Comparison of ENCODE assay signal across 10 cellular contexts in the genomic region with DNA sequence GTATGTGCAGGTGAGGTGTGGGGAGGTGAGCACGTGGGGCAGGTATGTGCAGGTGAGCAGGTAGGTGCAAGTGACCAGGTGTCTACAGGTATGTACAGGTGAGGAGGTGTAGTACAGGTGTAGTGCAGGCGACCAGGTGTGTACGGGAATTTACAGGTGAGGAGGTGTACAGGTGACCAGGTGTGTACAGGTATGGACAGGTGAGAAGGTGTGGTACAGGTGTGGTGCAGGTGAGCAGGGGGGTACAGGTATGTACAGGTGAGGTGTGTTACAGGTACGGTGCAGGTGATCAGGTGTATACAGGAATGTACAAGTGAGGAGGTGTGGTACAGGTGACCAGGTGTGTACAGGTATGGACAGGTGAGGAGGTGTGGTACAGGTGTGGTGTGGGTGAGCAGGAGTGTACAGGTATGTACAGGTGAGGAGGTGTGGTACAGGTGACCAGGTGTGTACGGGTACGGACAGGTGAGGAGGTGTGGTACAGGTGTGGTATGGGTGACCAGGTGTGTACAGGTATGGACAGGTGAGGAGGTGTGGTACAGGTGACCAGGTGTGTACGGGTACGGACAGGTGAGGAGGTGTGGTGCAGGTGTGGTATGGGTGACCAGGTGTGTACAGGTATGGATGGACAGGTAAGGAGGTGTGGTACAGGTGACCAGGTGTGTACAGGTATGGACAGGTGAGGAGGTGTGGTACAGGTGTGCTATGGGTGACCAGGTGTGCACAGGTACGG. TPM values are rescaled to one million over a fixed set of nuclear protein-coding genes. Genes with fewer than 3 reads are reported as not detected.
A peak's percentile ranks its signal among the peaks of the same experiment; 100 is the strongest.
DNase-seq lines count a peak whose midpoint lies in the region; ATAC-seq and TF ChIP-seq lines count a peak whose summit lies in the region.
"Had no signal": no experiment of that assay in that cellular context is flagged by ENCODE, and none has a peak within 500 bp of the region (broad histone marks: within the 10 kb centered on the region; RNA-seq: fewer than 3 reads in every experiment).

No MANE protein-coding gene starts in this region.

- no peak for TF ChIP-seq CTCF in foreskin keratinocyte (conservative IDR thresholded peaks at IDR 0.05)
- TF ChIP-seq CTCF in type B pancreatic cell (conservative IDR thresholded peaks at IDR 0.05), result no peak
- TF ChIP-seq CTCF in suprapubic skin (IDR thresholded peaks at IDR 0.05), result peak in 1 of 2 donors; percentile 41

- H3K4me3 ChIP-seq in suprapubic skin, result no peak overlapping the region
- H3K4me3 ChIP-seq: ascending aorta had no signal

- ATAC-seq in activated naive CD8-positive, alpha-beta T cell treated with anti-CD3 and anti-CD28 coated beads, Interleukin-2, amount 10 ng/mL, durations not matched to agents 7 days and 5 days (ENCODE audit: low read depth), result no peak
- peak; percentile 45 for ATAC-seq in foreskin keratinocyte

- H3K36me3 Mint-ChIP-seq in activated naive CD4-positive, alpha-beta T cell treated with anti-CD3 and anti-CD28 coated beads, Interleukin-2, amount 10 ng/mL, durations not matched to agents 7 days and 5 days, result peaks cover 3% of the 10 kb centered on the region
- H3K36me3 Mint-ChIP-seq in activated naive CD4-positive, alpha-beta T cell treated with anti-CD3 and anti-CD28 coated beads for 36 hours (ENCODE audit: low read depth), result peaks cover 20% of the 10 kb centered on the region
- H3K36me3 Mint-ChIP-seq in activated naive CD8-positive, alpha-beta T cell treated with anti-CD3 and anti-CD28 coated beads, Interleukin-2, amount 10 ng/mL, durations not matched to agents 7 days and 5 days, result peaks cover 8% of the 10 kb centered on the region
- H3K36me3 Mint-ChIP-seq in type B pancreatic cell, result peaks cover 30% of the 10 kb centered on the region

- peak overlapping the region; percentile 49 for H3K27ac Mint-ChIP-seq in activated naive CD4-positive, alpha-beta T cell treated with anti-CD3 and anti-CD28 coated beads, Interleukin-2, amount 10 ng/mL, durations not matched to agents 7 days and 5 days
- no peak overlapping the region for H3K27ac Mint-ChIP-seq in activated naive CD4-positive, alpha-beta T cell treated with anti-CD3 and anti-CD28 coated beads for 36 hours
- H3K27ac Mint-ChIP-seq in activated naive CD8-positive, alpha-beta T cell treated with anti-CD3 and anti-CD28 coated beads, Interleukin-2, amount 10 ng/mL, durations not matched to agents 7 days and 5 days, result peak overlapping the region; percentile 40
- peak overlapping the region; percentile 74 for H3K27ac Mint-ChIP-seq in type B pancreatic cell

- no peak for DNase-seq in activated naive CD4-positive, alpha-beta T cell treated with anti-CD3 and anti-CD28 coated beads, Interleukin-2, amount 10 ng/mL, durations not matched to agents 7 days and 5 days
- DNase-seq in activated naive CD4-positive, alpha-beta T cell treated with anti-CD3 and anti-CD28 coated beads for 36 hours, result no peak
- no peak for DNase-seq in activated naive CD8-positive, alpha-beta T cell treated with anti-CD3 and anti-CD28 coated beads, Interleukin-2, amount 10 ng/mL, durations not matched to agents 7 days and 5 days
- DNase-seq in foreskin keratinocyte (peak in 1 of 2 donors; percentile 30), type B pancreatic cell (ENCODE audit: extremely low spot score, unreplicated experiment) (no peak), suprapubic skin (ENCODE audit: low spot score in 2 of 2) (no peak), OCI-M2 (lab: John Stamatoyannopoulos, UW; ENCODE audit: unreplicated experiment) (no peak)
- no peak for DNase-seq in central memory CD4-positive, alpha-beta T cell
- DNase-seq: MM.1S had no signal

- intact Hi-C loops in activated naive CD4-positive, alpha-beta T cell treated with anti-CD3 and anti-CD28 coated beads for 36 hours (cut with micrococcal nuclease), result no loop called here

- H3K27me3 Mint-ChIP-seq in activated naive CD4-positive, alpha-beta T cell treated with anti-CD3 and anti-CD28 coated beads, Interleukin-2, amount 10 ng/mL, durations not matched to agents 7 days and 5 days, result no peaks in the 10 kb centered on the region
- H3K27me3 Mint-ChIP-seq in activated naive CD4-positive, alpha-beta T cell treated with anti-CD3 and anti-CD28 coated beads for 36 hours (ENCODE audit: low read depth), result no peaks in the 10 kb centered on the region
- no peaks in the 10 kb centered on the region for H3K27me3 Mint-ChIP-seq in activated naive CD8-positive, alpha-beta T cell treated with anti-CD3 and anti-CD28 coated beads, Interleukin-2, amount 10 ng/mL, durations not matched to agents 7 days and 5 days
- H3K27me3 Mint-ChIP-seq in type B pancreatic cell, result peaks cover 14% of the 10 kb centered on the region

- TF ChIP-seq POLR2A in suprapubic skin (IDR thresholded peaks at IDR 0.05), result no peak

- no peak for TF ChIP-seq EP300 in suprapubic skin (IDR thresholded peaks at IDR 0.05)

- no peaks in the 10 kb centered on the region for H3K9me3 ChIP-seq in suprapubic skin
- H3K9me3 ChIP-seq: ascending aorta had no signal

- H3K4me1 ChIP-seq in foreskin keratinocyte, result no peaks in the 10 kb centered on the region
- no peaks in the 10 kb centered on the region for H3K4me1 ChIP-seq in suprapubic skin
- H3K4me1 ChIP-seq: ascending aorta had no signal

- 73% methylated on average over 9 of the region's 9 CpGs for WGBS in suprapubic skin

- peaks cover 34% of the 10 kb centered on the region for H3K36me3 ChIP-seq in suprapubic skin

- no peaks in the 10 kb centered on the region for H3K9me3 Mint-ChIP-seq in activated naive CD4-positive, alpha-beta T cell treated with anti-CD3 and anti-CD28 coated beads, Interleukin-2, amount 10 ng/mL, durations not matched to agents 7 days and 5 days
- H3K9me3 Mint-ChIP-seq in activated naive CD4-positive, alpha-beta T cell treated with anti-CD3 and anti-CD28 coated beads for 36 hours, result peaks cover 5% of the 10 kb centered on the region
- peaks cover 5% of the 10 kb centered on the region for H3K9me3 Mint-ChIP-seq in activated naive CD8-positive, alpha-beta T cell treated with anti-CD3 and anti-CD28 coated beads, Interleukin-2, amount 10 ng/mL, durations not matched to agents 7 days and 5 days
- H3K9me3 Mint-ChIP-seq in type B pancreatic cell, result no peaks in the 10 kb centered on the region

- peaks cover 3% of the 10 kb centered on the region for H3K4me1 Mint-ChIP-seq in activated naive CD4-positive, alpha-beta T cell treated with anti-CD3 and anti-CD28 coated beads, Interleukin-2, amount 10 ng/mL, durations not matched to agents 7 days and 5 days
- no peaks in the 10 kb centered on the region for H3K4me1 Mint-ChIP-seq in activated naive CD4-positive, alpha-beta T cell treated with anti-CD3 and anti-CD28 coated beads for 36 hours (ENCODE audit: low read depth)
- no peaks in the 10 kb centered on the region for H3K4me1 Mint-ChIP-seq in activated naive CD8-positive, alpha-beta T cell treated with anti-CD3 and anti-CD28 coated beads, Interleukin-2, amount 10 ng/mL, durations not matched to agents 7 days and 5 days
- peaks cover 9% of the 10 kb centered on the region for H3K4me1 Mint-ChIP-seq in type B pancreatic cell (ENCODE audit: unreplicated experiment)

- CTCF ChIA-PET in activated naive CD4-positive, alpha-beta T cell treated with anti-CD3 and anti-CD28 coated beads, Interleukin-2, amount 10 ng/mL, durations not matched to agents 7 days and 5 days (lab: Charles Lee), result no interaction called here
- CTCF ChIA-PET in activated naive CD4-positive, alpha-beta T cell treated with anti-CD3 and anti-CD28 coated beads for 36 hours (lab: Charles Lee), result no interaction called here

- POLR2A ChIA-PET in activated naive CD8-positive, alpha-beta T cell treated with anti-CD3 and anti-CD28 coated beads, Interleukin-2, amount 10 ng/mL, durations not matched to agents 7 days and 5 days (lab: Charles Lee), result no interaction called here

- H3K27me3 ChIP-seq in foreskin keratinocyte (no peaks in the 10 kb centered on the region), suprapubic skin (no peaks in the 10 kb centered on the region)
- H3K27me3 ChIP-seq: ascending aorta had no signal

- no peak overlapping the region for H3K27ac ChIP-seq in foreskin keratinocyte
- H3K27ac ChIP-seq in suprapubic skin, result no peak overlapping the region

- H3K4me3 Mint-ChIP-seq in activated naive CD4-positive, alpha-beta T cell treated with anti-CD3 and anti-CD28 coated beads, Interleukin-2, amount 10 ng/mL, durations not matched to agents 7 days and 5 days, result no peak overlapping the region
- no peak overlapping the region for H3K4me3 Mint-ChIP-seq in activated naive CD4-positive, alpha-beta T cell treated with anti-CD3 and anti-CD28 coated beads for 36 hours
- no peak overlapping the region for H3K4me3 Mint-ChIP-seq in activated naive CD8-positive, alpha-beta T cell treated with anti-CD3 and anti-CD28 coated beads, Interleukin-2, amount 10 ng/mL, durations not matched to agents 7 days and 5 days
- peak overlapping the region; percentile 71 for H3K4me3 Mint-ChIP-seq in type B pancreatic cell

RNA-seq across cellular contexts. Expression of a gene that starts 12.8 kb away (rescaled TPM):
- total RNA-seq in activated naive CD4-positive, alpha-beta T cell treated with anti-CD3 and anti-CD28 coated beads for 36 hours, result under 1 TPM; 0.60 to 0.67 TPM
- 1 to 10 TPM in 1 of 2 experiments, under 1 TPM in 1; 0.62 to 1.2 TPM for total RNA-seq in activated naive CD8-positive, alpha-beta T cell treated with anti-CD3 and anti-CD28 coated beads, Interleukin-2, amount 10 ng/mL, durations not matched to agents 7 days and 5 days
- 1.8 and 11.8 TPM in 2 replicates for total RNA-seq in foreskin keratinocyte
- polyA plus RNA-seq in foreskin keratinocyte, result 2.4 and 14.5 TPM in 2 replicates
- 11.6 and 21.2 TPM in 2 replicates for total RNA-seq in type B pancreatic cell (ENCODE audit: low replicate concordance)
- total RNA-seq in suprapubic skin, result 1 to 10 TPM; 1.2 to 7.5 (median 4.5) TPM

RNA-seq across cellular contexts. Expression of a gene that starts 45.0 kb away (rescaled TPM):
- total RNA-seq in activated naive CD4-positive, alpha-beta T cell treated with anti-CD3 and anti-CD28 coated beads for 36 hours, result not detected
- total RNA-seq in activated naive CD8-positive, alpha-beta T cell treated with anti-CD3 and anti-CD28 coated beads, Interleukin-2, amount 10 ng/mL, durations not matched to agents 7 days and 5 days, result not detected
- not detected in 2 replicates for total RNA-seq in foreskin keratinocyte
- not detected in 2 replicates for polyA plus RNA-seq in foreskin keratinocyte
- not detected in 2 replicates for total RNA-seq in type B pancreatic cell (ENCODE audit: low replicate concordance)
- total RNA-seq in suprapubic skin, result not detected
- total RNA-seq: ascending aorta had no signal
